Comparison of ENCODE assay signal across 9 cellular contexts in the genomic region with DNA sequence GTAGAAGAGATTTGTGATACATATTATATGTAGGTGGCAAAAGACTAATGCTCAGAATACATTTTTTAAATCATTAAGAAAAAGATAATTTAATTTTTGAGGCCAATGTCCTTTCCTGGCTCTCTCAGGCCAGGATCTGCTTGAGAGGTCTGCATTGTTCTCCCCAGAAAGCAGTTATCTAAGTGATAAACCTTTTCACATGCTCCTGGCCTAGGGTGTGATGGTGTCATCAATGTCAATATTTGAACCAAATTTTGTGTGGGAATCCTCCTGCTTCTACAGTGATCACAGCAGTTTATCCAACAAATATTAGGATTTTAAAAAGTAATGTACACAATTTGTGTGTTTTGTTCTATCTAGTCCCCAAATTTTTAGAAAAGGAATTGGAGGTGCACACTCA.
"Had no signal": no experiment of that assay in that cellular context is flagged by ENCODE, and none has a peak within 500 bp of the region (broad histone marks: within the 10 kb centered on the region; RNA-seq: fewer than 3 reads in every experiment).

No MANE protein-coding gene starts in this region.

- H3K36me3 ChIP-seq: HAP-1 had no signal

- H3K27me3 Mint-ChIP-seq: IgD-negative memory B cell had no signal

- H3K4me3 Mint-ChIP-seq: HFFc6, IgD-negative memory B cell had no signal

- H3K27ac Mint-ChIP-seq: HFFc6, IgD-negative memory B cell had no signal

- H3K9me3 ChIP-seq: HAP-1 had no signal

- H3K4me3 ChIP-seq: GM23248, HAP-1 had no signal

- H3K27ac ChIP-seq: GM23248, HL-60 had no signal

- H3K9me3 Mint-ChIP-seq: IgD-negative memory B cell had no signal

- ATAC-seq: HCT116, HepG2 had no signal

- DNase-seq: GM23248, GOT3, H7, HFFc6 had no signal

- H3K4me1 ChIP-seq: HAP-1 had no signal

- H3K9ac ChIP-seq: GM23248 had no signal
